ENCODE assay signal across 14 cellular contexts in genomic region chr22:20998411-20999336, GRCh38. TPM values are rescaled to one million over a fixed set of nuclear protein-coding genes. Genes with fewer than 3 reads are reported as not detected.
A peak's percentile ranks its signal among the peaks of the same experiment; 100 is the strongest.
DNase-seq lines count a peak whose midpoint lies in the region; ATAC-seq and TF ChIP-seq lines count a peak whose summit lies in the region.
"Had no signal": no experiment of that assay in that cellular context is flagged by ENCODE, and none has a peak within 500 bp of the region (broad histone marks: within the 10 kb centered on the region; RNA-seq: fewer than 3 reads in every experiment).

No MANE protein-coding gene starts in this region.

- POLR2A ChIA-PET in OCI-LY7 (lab: Charles Lee) = interaction anchor here (1.1 kb wide), 1 partner anchor 16 kb away, joined by 3 read pairs; no protein-coding TSS in a partner anchor

- intact Hi-C loops in OCI-LY7 (cut with micrococcal nuclease; ENCODE audit: unreplicated experiment) (no loop called here), esophagus muscularis mucosa (cut with DNase I) (loop anchor here (2.0 kb wide), 1 partner anchor 16 kb away; the partner anchor contains the start of gene LZTR1), posterior vena cava (cut with DNase I) (no loop called here)

- no peaks in the 10 kb centered on the region for H3K9me3 ChIP-seq in OCI-LY7 (ENCODE audit: low read length)
- no peaks in the 10 kb centered on the region for H3K9me3 ChIP-seq in esophagus muscularis mucosa
- H3K9me3 ChIP-seq: psoas muscle had no signal

- peaks cover 25% of the 10 kb centered on the region for H3K79me2 ChIP-seq in OCI-LY7 (ENCODE audit: insufficient read depth, low read depth, low read length)

- no peaks in the 10 kb centered on the region for H3K9me3 Mint-ChIP-seq in stimulated activated naive CD8-positive, alpha-beta T cell treated with anti-CD3 and anti-CD28 coated beads, Interleukin-15, Interleukin-2, amounts not matched to agents 100 ng/mL and 50 ng/mL, for 24 hours

- H4K20me1 ChIP-seq in OCI-LY7 (ENCODE audit: insufficient read depth, low read length) = no peaks in the 10 kb centered on the region

- H3K27ac ChIP-seq in OCI-LY7 (ENCODE audit: low read depth, low read length, poor library complexity, severe bottlenecking) (peak overlapping the region; percentile 0), esophagus muscularis mucosa (replicated peaks in 1 of 4) (no peak overlapping the region)
- H3K27ac ChIP-seq: psoas muscle had no signal

- WGBS in esophagus muscularis mucosa = 57% methylated on average over 5 of the region's 7 CpGs

- no peak overlapping the region for H3K4me3 ChIP-seq in OCI-LY7 (ENCODE audit: low read depth, low read length, poor library complexity, severe bottlenecking)
- no peak overlapping the region for H3K4me3 ChIP-seq in choroid plexus epithelial cell (ENCODE audit: low read depth, low read length)
- H3K4me3 ChIP-seq in esophagus muscularis mucosa = no peak overlapping the region
- H3K4me3 ChIP-seq: psoas muscle had no signal

- BruUV-seq in OCI-LY7 (replicated peaks; lab: Mats Ljungman, UMichigan) = no TSS peak

- peak overlapping the region; percentile 14; the same call in 1 of the 2 replicates for H3K4me2 ChIP-seq in OCI-LY7 (ENCODE audit: low read length)

- no peaks in the 10 kb centered on the region for H3K9me2 ChIP-seq in OCI-LY7 (ENCODE audit: insufficient read depth, low read length)

- H3K36me3 ChIP-seq in OCI-LY7 (ENCODE audit: insufficient read depth, low read length) (peaks cover 41% of the 10 kb centered on the region), esophagus muscularis mucosa (peaks cover 20 to 69% (median 67%) of the 10 kb centered on the region in 4 donors)

- no peak for TF ChIP-seq EP300 in esophagus muscularis mucosa (IDR thresholded peaks at IDR 0.05)

- H3K4me3 Mint-ChIP-seq in stimulated activated naive CD8-positive, alpha-beta T cell treated with anti-CD3 and anti-CD28 coated beads, Interleukin-15, Interleukin-2, amounts not matched to agents 100 ng/mL and 50 ng/mL, for 24 hours = no peak overlapping the region

- H3K27me3 ChIP-seq in esophagus muscularis mucosa = no peaks in the 10 kb centered on the region

- H3K4me1 ChIP-seq in OCI-LY7 (ENCODE audit: insufficient read depth, low read length, poor library complexity, severe bottlenecking) (peaks cover 32% of the 10 kb centered on the region), esophagus muscularis mucosa (peaks cover 29 to 42% (median 33%) of the 10 kb centered on the region in 4 donors)

- TF ChIP-seq POLR2A in esophagus muscularis mucosa (IDR thresholded peaks at IDR 0.05; ENCODE audit: low read depth) = no peak

- no peaks in the 10 kb centered on the region for H3K27me3 Mint-ChIP-seq in stimulated activated naive CD8-positive, alpha-beta T cell treated with anti-CD3 and anti-CD28 coated beads, Interleukin-15, Interleukin-2, amounts not matched to agents 100 ng/mL and 50 ng/mL, for 24 hours

- peaks cover 31% of the 10 kb centered on the region for H3K4me1 Mint-ChIP-seq in stimulated activated naive CD8-positive, alpha-beta T cell treated with anti-CD3 and anti-CD28 coated beads, Interleukin-15, Interleukin-2, amounts not matched to agents 100 ng/mL and 50 ng/mL, for 24 hours (ENCODE audit: low read depth)

- peaks cover 4% of the 10 kb centered on the region for H3K36me3 Mint-ChIP-seq in stimulated activated naive CD8-positive, alpha-beta T cell treated with anti-CD3 and anti-CD28 coated beads, Interleukin-15, Interleukin-2, amounts not matched to agents 100 ng/mL and 50 ng/mL, for 24 hours (ENCODE audit: low read depth)

- TF ChIP-seq CTCF in OCI-LY7 (conservative IDR thresholded peaks at IDR 0.05; ENCODE audit: low read length) = no peak
- no peak for TF ChIP-seq CTCF in choroid plexus epithelial cell (conservative IDR thresholded peaks at IDR 0.05; ENCODE audit: low read depth, low read length)
- no peak for TF ChIP-seq CTCF in esophagus muscularis mucosa (IDR thresholded peaks at IDR 0.05)

- CTCF ChIA-PET in OCI-LY7 (lab: Charles Lee; ENCODE audit: unreplicated experiment) = no interaction called here

- DNase-seq in stimulated activated naive CD8-positive, alpha-beta T cell treated with anti-CD3 and anti-CD28 coated beads, Interleukin-15, Interleukin-2, amounts not matched to agents 100 U/mL and 50 U/mL, for 24 hours = no peak
- DNase-seq in OCI-LY7 (ENCODE audit: low spot score) (no peak), choroid plexus epithelial cell (ENCODE audit: low read depth) (peak; percentile 33), esophagus muscularis mucosa (ENCODE audit: extremely low spot score) (no peak), DMS153 (lab: John Stamatoyannopoulos, UW) (no peak), posterior vena cava (ENCODE audit: low spot score) (no peak)
- DNase-seq: aorta; COR-L47; effector memory CD4-positive, alpha-beta T cell; NCI-H1436; psoas muscle; stimulated activated CD4-positive, alpha-beta T cell treated with anti-CD3 and anti-CD28 coated beads, Interleukin-4, amount 100 ng/mL, for 1 hour had no signal

- H2AFZ ChIP-seq in OCI-LY7 (ENCODE audit: low read length) = no peak overlapping the region

- no peak for ATAC-seq in stimulated activated naive CD8-positive, alpha-beta T cell treated with anti-CD3 and anti-CD28 coated beads, Interleukin-15, Interleukin-2, amounts not matched to agents 100 U/mL and 50 U/mL, for 24 hours
- no peak for ATAC-seq in HG03139 (IDR thresholded peaks at IDR 0.05; ENCODE audit: unreplicated experiment)
- ATAC-seq: psoas muscle had no signal

- peak overlapping the region; percentile 76 for H3K27ac Mint-ChIP-seq in stimulated activated naive CD8-positive, alpha-beta T cell treated with anti-CD3 and anti-CD28 coated beads, Interleukin-15, Interleukin-2, amounts not matched to agents 100 ng/mL and 50 ng/mL, for 24 hours

RNA-seq across cellular contexts. Expression of gene THAP7, which starts 3.2 kb away (rescaled TPM):
- 60.4 and 73.0 TPM in 2 replicates for total RNA-seq in OCI-LY7 (2014; rRNA removed; shearing (Covaris generic))
- total RNA-seq in OCI-LY7 (2022) (35.8 and 36.3 TPM in 2 replicates), esophagus muscularis mucosa (10 to 100 TPM; 33.2 to 42.4 (median 39.1) TPM), posterior vena cava (10 to 100 TPM; 16.4 to 20.5 TPM)

RNA-seq across cellular contexts. Expression of gene P2RX6, which starts 16.3 kb away (rescaled TPM):
- total RNA-seq in OCI-LY7 (2014; rRNA removed; shearing (Covaris generic)) = 0.06 TPM in 1 of 2 replicates, not detected in the other
- 0.30 and 0.32 TPM in 2 replicates for total RNA-seq in OCI-LY7 (2022)
- total RNA-seq in esophagus muscularis mucosa = under 1 TPM; 0.39 to 0.50 (median 0.41) TPM
- total RNA-seq in posterior vena cava = 1 to 10 TPM in 1 of 2 donors, under 1 TPM in 1; 0.19 to 1.0 TPM

RNA-seq across cellular contexts. Expression of gene LZTR1, which starts 16.6 kb away (rescaled TPM):
- total RNA-seq in OCI-LY7 (2014; rRNA removed; shearing (Covaris generic)) = 46.8 and 48.3 TPM in 2 replicates
- total RNA-seq in OCI-LY7 (2022) = 54.9 and 61.8 TPM in 2 replicates
- 10 to 100 TPM; 42.4 to 76.3 (median 57.2) TPM for total RNA-seq in esophagus muscularis mucosa
- total RNA-seq in posterior vena cava = 10 to 100 TPM; 46.1 to 56.3 TPM

RNA-seq across cellular contexts. Expression of gene AIFM3, which starts 31.6 kb away (rescaled TPM):
- 0.47 TPM in 1 of 2 replicates, not detected in the other for total RNA-seq in OCI-LY7 (2014; rRNA removed; shearing (Covaris generic))
- total RNA-seq in OCI-LY7 (2022) (not detected in 2 replicates), esophagus muscularis mucosa (1 to 10 TPM in 3 of 4 donors, under 1 TPM in 1; 0.92 to 1.7 (median 1.4) TPM), posterior vena cava (1 to 10 TPM in 1 of 2 donors, under 1 TPM in 1; 0.62 to 2.6 TPM)

RNA-seq across cellular contexts. Expression of gene SLC7A4, which starts 33.7 kb away (rescaled TPM):
- not detected in 2 replicates for total RNA-seq in OCI-LY7 (2014; rRNA removed; shearing (Covaris generic))
- total RNA-seq in OCI-LY7 (2022) (not detected in 2 replicates), esophagus muscularis mucosa (under 1 TPM; 0.23 to 0.42 (median 0.36) TPM), posterior vena cava (1 to 10 TPM; 1.5 to 8.9 TPM)
